ENCODE assay signal across 16 cellular contexts in genomic region chr21:41480086-41480690, GRCh38. TPM values are rescaled to one million over a fixed set of nuclear protein-coding genes. Genes with fewer than 3 reads are reported as not detected.
"Had no signal": no experiment of that assay in that cellular context is flagged by ENCODE, and none has a peak within 500 bp of the region (broad histone marks: within the 10 kb centered on the region; RNA-seq: fewer than 3 reads in every experiment).

No MANE protein-coding gene starts in this region.

- ATAC-seq: activated naive CD4-positive, alpha-beta T cell treated with anti-CD3 and anti-CD28 coated beads, Interleukin-2, amount 50 U/mL, for 72 hours; SK-N-SH treated with all-trans-retinoic acid at 6 μM for 48 hours had no signal

- H3K4me3 Mint-ChIP-seq: activated CD4-positive, alpha-beta T cell treated with anti-CD3 and anti-CD28 coated beads, Interleukin-2, amount 10 ng/mL, durations not matched to agents 7 days and 5 days; endodermal cell; nephron had no signal

- H2AFZ ChIP-seq: hepatocyte had no signal

- H3K27ac Mint-ChIP-seq: activated CD4-positive, alpha-beta T cell treated with anti-CD3 and anti-CD28 coated beads, Interleukin-2, amount 10 ng/mL, durations not matched to agents 7 days and 5 days; activated naive CD4-positive, alpha-beta T cell treated with anti-CD3 and anti-CD28 coated beads, Interleukin-2, amount 50 U/mL, for 72 hours; endodermal cell; nephron had no signal

- H3K4me3 ChIP-seq: hepatocyte had no signal

- H3K27ac ChIP-seq: brain microvascular endothelial cell, hepatocyte had no signal

- DNase-seq: activated CD4-positive, alpha-beta T cell treated with anti-CD3 and anti-CD28 coated beads, Interleukin-2, amount 10 ng/mL, durations not matched to agents 7 days and 5 days; activated CD4-positive, CD25-positive, alpha-beta regulatory T cell; activated effector memory CD4-positive, alpha-beta T cell treated with anti-CD3 and anti-CD28 coated beads, Interleukin-2, amount 50 U/mL, for 16 hours; activated T-cell treated with anti-CD3 and anti-CD28 coated beads, Interleukin-2, amount 50 U/mL, for 1 hour; amniotic stem cell; brain microvascular endothelial cell; cerebellar nuclear complex; dermis blood vessel endothelial cell; erythroblast; mammary epithelial cell had no signal

- H3K36me3 Mint-ChIP-seq: activated naive CD4-positive, alpha-beta T cell treated with anti-CD3 and anti-CD28 coated beads, Interleukin-2, amount 50 U/mL, for 72 hours had no signal

- H3K4me2 ChIP-seq: hepatocyte had no signal

- H3K36me3 ChIP-seq: brain microvascular endothelial cell had no signal

- H3K9me3 Mint-ChIP-seq: activated CD4-positive, alpha-beta T cell treated with anti-CD3 and anti-CD28 coated beads, Interleukin-2, amount 10 ng/mL, durations not matched to agents 7 days and 5 days; activated naive CD4-positive, alpha-beta T cell treated with anti-CD3 and anti-CD28 coated beads, Interleukin-2, amount 50 U/mL, for 72 hours; endodermal cell; nephron had no signal

- H3K27me3 ChIP-seq: brain microvascular endothelial cell, hepatocyte had no signal

RNA-seq across cellular contexts. Expression of gene TMPRSS2, which starts 27.8 kb away (rescaled TPM):
- total RNA-seq: activated CD4-positive, alpha-beta T cell treated with anti-CD3 and anti-CD28 coated beads, Interleukin-2, amount 10 ng/mL, durations not matched to agents 7 days and 5 days; activated CD8-positive, alpha-beta memory T cell treated with anti-CD3 and anti-CD28 coated beads for 36 hours; activated naive CD4-positive, alpha-beta T cell treated with anti-CD3 and anti-CD28 coated beads, Interleukin-2, amount 50 U/mL, for 72 hours; dermis blood vessel endothelial cell had no signal
- polyA plus RNA-seq: mammary epithelial cell had no signal
